In genomic region chr7:47576031-47576908, GRCh38 we compare ENCODE assay signal across 1 cellular context.
A peak's percentile ranks its signal among the peaks of the same experiment; 100 is the strongest.
TF ChIP-seq lines count a peak whose summit lies in the region.

No MANE protein-coding gene starts in this region.

TF ChIP-seq in HepG2, 621 proteins besides CTCF, POLR2A, EP300 and RAD21 (continued from another document and continues in another):
- TF ChIP-seq ARID5B (CRISPR knock-in tag; IDR thresholded peaks at IDR 0.05), result peak; percentile 82
- TF ChIP-seq ZNF292 (CRISPR knock-in tag; IDR thresholded peaks at IDR 0.05; ENCODE audit: borderline replicate concordance, low read depth), result peak; percentile 79
- peak; percentile 65; the same call in 1 of the 2 replicates for TF ChIP-seq MLX (CRISPR knock-in tag; IDR thresholded peaks at IDR 0.05)
- TF ChIP-seq RBM39 (IDR thresholded peaks at IDR 0.05; ENCODE audit: low read depth, low read length, poor library complexity, severe bottlenecking), result no peak
- TF ChIP-seq ZBTB8A (CRISPR knock-in tag; IDR thresholded peaks at IDR 0.05; ENCODE audit: borderline replicate concordance, low read depth), result no peak
- no peak for TF ChIP-seq HNRNPLL (IDR thresholded peaks at IDR 0.05; ENCODE audit: low read depth, low read length, poor library complexity, severe bottlenecking)
- TF ChIP-seq ZBTB49 (CRISPR knock-in tag; IDR thresholded peaks at IDR 0.05; ENCODE audit: borderline replicate concordance), result no peak
- TF ChIP-seq ZFYVE20 (CRISPR knock-in tag; IDR thresholded peaks at IDR 0.05; ENCODE audit: borderline replicate concordance, low read depth), result no peak
- no peak for TF ChIP-seq ZNF709 (CRISPR knock-in tag; IDR thresholded peaks at IDR 0.05)
- TF ChIP-seq SSRP1 (CRISPR knock-in tag; IDR thresholded peaks at IDR 0.05), result no peak
- no peak for TF ChIP-seq ZNF317 (CRISPR knock-in tag; IDR thresholded peaks at IDR 0.05)
- no peak for TF ChIP-seq ZSCAN20 (CRISPR knock-in tag; IDR thresholded peaks at IDR 0.05; ENCODE audit: borderline replicate concordance)
- TF ChIP-seq HOXA7 (CRISPR knock-in tag; IDR thresholded peaks at IDR 0.05), result no peak
- no peak for TF ChIP-seq ZNF777 (CRISPR knock-in tag; IDR thresholded peaks at IDR 0.05)
- TF ChIP-seq PRDM4 (CRISPR knock-in tag; IDR thresholded peaks at IDR 0.05; ENCODE audit: borderline replicate concordance), result no peak
- TF ChIP-seq ZNF639 (CRISPR knock-in tag; conservative IDR thresholded peaks at IDR 0.05), result no peak
- peak; percentile 73; the same call in 1 of the 2 replicates for TF ChIP-seq ZBTB38 (CRISPR knock-in tag; IDR thresholded peaks at IDR 0.05)
- no peak for TF ChIP-seq FOXA1 (IDR thresholded peaks at IDR 0.05)
- peak; percentile 66 for TF ChIP-seq FOXA1 (CRISPR knock-in tag; IDR thresholded peaks at IDR 0.05)
- TF ChIP-seq CBFB (CRISPR knock-in tag; IDR thresholded peaks at IDR 0.05), result peak; percentile 62; the same call in 1 of the 2 replicates
- TF ChIP-seq IKZF1 (IDR thresholded peaks at IDR 0.05), result no peak
- no peak for TF ChIP-seq ZNF615 (CRISPR knock-in tag; IDR thresholded peaks at IDR 0.05; ENCODE audit: borderline replicate concordance)
- peak; percentile 39; the same call in 1 of the 2 replicates for TF ChIP-seq YEATS4 (CRISPR knock-in tag; IDR thresholded peaks at IDR 0.05; ENCODE audit: borderline replicate concordance)
- TF ChIP-seq FOXM1 (CRISPR knock-in tag; IDR thresholded peaks at IDR 0.05), result no peak
- TF ChIP-seq ZNF619 (CRISPR knock-in tag; IDR thresholded peaks at IDR 0.05), result no peak
- TF ChIP-seq ATF6 (CRISPR knock-in tag; conservative IDR thresholded peaks at IDR 0.05), result no peak
- TF ChIP-seq PHB2 (IDR thresholded peaks at IDR 0.05; ENCODE audit: partially characterized antibody), result no peak
- peak; percentile 33; the same call in 1 of the 2 replicates for TF ChIP-seq ZNF768 (CRISPR knock-in tag; IDR thresholded peaks at IDR 0.05)
- no peak for TF ChIP-seq LRRFIP1 (CRISPR knock-in tag; conservative IDR thresholded peaks at IDR 0.05)
- TF ChIP-seq ZNF530 (CRISPR knock-in tag; IDR thresholded peaks at IDR 0.05; ENCODE audit: low read depth), result no peak
- TF ChIP-seq DMAP1 (CRISPR knock-in tag; IDR thresholded peaks at IDR 0.05), result 0 out of 2 replicates have a peak, but pooled peaks have one; percentile 58
- peak; percentile 60 for TF ChIP-seq BRD4 (CRISPR knock-in tag; IDR thresholded peaks at IDR 0.05)
- peak; percentile 83; the same call in 1 of the 2 replicates for TF ChIP-seq ZNF609 (CRISPR knock-in tag; IDR thresholded peaks at IDR 0.05; ENCODE audit: borderline replicate concordance)
- TF ChIP-seq SAFB2 (CRISPR knock-in tag; IDR thresholded peaks at IDR 0.05; ENCODE audit: borderline replicate concordance, low read depth), result no peak
- TF ChIP-seq TEF (CRISPR knock-in tag; IDR thresholded peaks at IDR 0.05), result no peak
- no peak for TF ChIP-seq KLF9 (CRISPR knock-in tag; IDR thresholded peaks at IDR 0.05; ENCODE audit: low read depth)
- TF ChIP-seq MZF1 (CRISPR knock-in tag; IDR thresholded peaks at IDR 0.05; ENCODE audit: borderline replicate concordance), result no peak
- no peak for TF ChIP-seq SIX1 (CRISPR knock-in tag; IDR thresholded peaks at IDR 0.05; ENCODE audit: borderline replicate concordance)
- peak; percentile 31; the same call in 1 of the 2 replicates for TF ChIP-seq KDM5B (CRISPR knock-in tag; IDR thresholded peaks at IDR 0.05; ENCODE audit: borderline replicate concordance)
- 0 out of 2 replicates have a peak, but pooled peaks have one; percentile 30 for TF ChIP-seq ZNF567 (CRISPR knock-in tag; IDR thresholded peaks at IDR 0.05; ENCODE audit: borderline replicate concordance)
- no peak for TF ChIP-seq ZNF441 (CRISPR knock-in tag; IDR thresholded peaks at IDR 0.05; ENCODE audit: borderline replicate concordance)
